ENCODE assay signal across 3 cellular contexts in the genomic region with DNA sequence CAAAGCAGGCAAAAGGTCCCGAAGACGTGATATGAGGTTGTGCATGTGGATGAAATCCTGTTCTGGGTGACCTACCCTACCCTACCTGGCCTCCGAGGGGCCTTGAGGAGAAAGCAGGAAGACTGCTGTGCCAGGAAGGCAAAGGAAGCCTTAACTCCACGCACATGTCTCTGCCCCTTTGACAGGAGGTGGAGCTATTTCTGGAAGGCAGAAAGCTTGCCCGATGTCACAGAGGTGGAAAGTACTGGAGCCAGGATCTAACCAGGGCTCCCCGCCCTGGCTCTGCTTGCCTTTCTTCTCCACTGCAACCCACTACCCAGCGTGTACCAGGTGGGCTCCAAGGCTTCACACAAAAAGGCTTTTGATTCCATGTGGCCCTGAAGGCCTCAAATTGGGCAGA.
TF ChIP-seq lines count a peak whose summit lies in the region.

No MANE protein-coding gene starts in this region.

TF ChIP-seq in H1, 55 proteins besides CTCF, POLR2A, EP300 and RAD21:
- TF ChIP-seq MAX (IDR thresholded peaks at IDR 0.05) (0 out of 2 replicates have a peak, but pooled peaks have one; percentile 28), CEBPB (IDR thresholded peaks at IDR 0.05; ENCODE audit: low read depth, low read length) (no peak)

TF ChIP-seq in SK-N-SH, 30 proteins besides CTCF, POLR2A, EP300 and RAD21:
- TF ChIP-seq ELF1 (IDR thresholded peaks at IDR 0.05), result no peak
- TF ChIP-seq NFIC (IDR thresholded peaks at IDR 0.05; ENCODE audit: borderline replicate concordance), result no peak
- no peak for TF ChIP-seq MAX (IDR thresholded peaks at IDR 0.05; ENCODE audit: low read depth)
- TF ChIP-seq JUND (IDR thresholded peaks at IDR 0.05), result no peak
- TF ChIP-seq MXI1 (IDR thresholded peaks at IDR 0.05; ENCODE audit: low read depth, low read length), result no peak
- no peak for TF ChIP-seq RFX5 (IDR thresholded peaks at IDR 0.05; ENCODE audit: low read length)
TF ChIP-seq in SK-N-SH: peak in this region for 0.

TF ChIP-seq in GM12891, 5 proteins besides CTCF, POLR2A, EP300 and RAD21:
- TF ChIP-seq SPI1 (IDR thresholded peaks at IDR 0.05; ENCODE audit: low read depth, low read length), result no peak
- TF ChIP-seq POU2F2 (IDR thresholded peaks at IDR 0.05; ENCODE audit: low read depth, low read length), result no peak
- no peak for TF ChIP-seq PAX5 (IDR thresholded peaks at IDR 0.05; ENCODE audit: insufficient read depth, low read length, severe bottlenecking)
- TF ChIP-seq POLR2AphosphoS5 (IDR thresholded peaks at IDR 0.05; ENCODE audit: low read depth, low read length), result no peak
- no peak for TF ChIP-seq TAF1 (IDR thresholded peaks at IDR 0.05; ENCODE audit: low read depth, low read length)
